Comparison of ENCODE assay signal across 27 cellular contexts in genomic region chr1:50859657-50860056, GRCh38.
"Had no signal": no experiment of that assay in that cellular context is flagged by ENCODE, and none has a peak within 500 bp of the region (broad histone marks: within the 10 kb centered on the region; RNA-seq: fewer than 3 reads in every experiment).

No MANE protein-coding gene starts in this region.

- H3K4me3 ChIP-seq: stomach, suprapubic skin, testis, thoracic aorta, thyroid gland, tibial artery, tibial nerve, transverse colon, upper lobe of left lung, upper lobe of right lung, uterus, vagina had no signal

- H3K27ac ChIP-seq: stomach, suprapubic skin, testis, thoracic aorta, thyroid gland, tibial artery, tibial nerve, transverse colon, upper lobe of left lung, upper lobe of right lung, uterus, vagina had no signal

- H3K36me3 ChIP-seq: stomach, suprapubic skin, thoracic aorta, thyroid gland, tibial artery, tibial nerve, transverse colon, upper lobe of left lung, upper lobe of right lung, uterus, vagina had no signal

- FAIRE-seq: urothelium cell line had no signal

- ATAC-seq: stimulated activated effector memory CD8-positive, alpha-beta T cell treated with anti-CD3 and anti-CD28 coated beads, Interleukin-12 subunit alpha, Interleukin-12 subunit beta, amount 100 ng/mL, for 72 hours; stimulated activated memory B cell treated with anti-CD40 and anti-IgM and Interleukin-4, amounts not matched to agents 10 μg/mL and 1 μg/mL and 100 μg/mL, for 72 hours; stimulated activated naive B cell treated with anti-CD40 and anti-IgM and Interleukin-4, amounts not matched to agents 10 μg/mL and 1 μg/mL and 100 μg/mL, for 72 hours; stimulated activated naive CD8-positive, alpha-beta T cell treated with anti-CD3 and anti-CD28 coated beads, Interleukin-15, amount 100 ng/mL, for 72 hours; stimulated activated naive CD8-positive, alpha-beta T cell treated with anti-CD3 and anti-CD28 coated beads, Interleukin-15, Interleukin-2, amounts not matched to agents 100 U/mL and 50 U/mL, for 24 hours; upper lobe of right lung had no signal

- H3K4me1 ChIP-seq: stomach, suprapubic skin, testis, transverse colon, upper lobe of left lung, upper lobe of right lung, uterus, vagina had no signal

- DNase-seq: stimulated activated CD4-positive, alpha-beta T cell treated with anti-CD3 and anti-CD28 coated beads, Interleukin-2, amount 100 ng/mL, for 48 hours; stimulated activated CD4-positive, alpha-beta T cell treated with anti-CD3 and anti-CD28 coated beads, Interleukin-4, amount 100 ng/mL, for 1 hour; stimulated activated CD4-positive, alpha-beta T cell treated with anti-CD3 and anti-CD28 coated beads, Interleukin-4, amount 100 ng/mL, for 24 hours; stimulated activated CD4-positive, alpha-beta T cell treated with anti-CD3 and anti-CD28 coated beads, Interleukin-4, amount 100 ng/mL, for 4 hours; stimulated activated CD8-positive, alpha-beta memory T cell treated with anti-CD3 and anti-CD28 coated beads, Interleukin-4, amount 100 ng/mL, for 48 hours; stimulated activated naive B cell treated with anti-CD40 and anti-IgM and Interleukin-4, amounts not matched to agents 10 μg/mL and 1 μg/mL and 100 μg/mL, for 72 hours; stimulated activated naive CD4-positive, alpha-beta T cell; stimulated activated naive CD4-positive, alpha-beta T cell treated with Interleukin-2 at 50 U/mL for 16 hours; stimulated activated naive CD8-positive, alpha-beta T cell treated with anti-CD3 and anti-CD28 coated beads, Interleukin-15, amount 100 ng/mL, for 72 hours; stimulated activated naive CD8-positive, alpha-beta T cell treated with anti-CD3 and anti-CD28 coated beads, Interleukin-15, Interleukin-2, amounts not matched to agents 100 U/mL and 50 U/mL, for 24 hours; stomach; substantia nigra; testis; thyroid gland; tibial artery; transverse colon; trophoblast cell; upper lobe of left lung; upper lobe of right lung; uterus had no signal

- H3K9me3 ChIP-seq: testis, thyroid gland, upper lobe of right lung had no signal
